Comparison of ENCODE assay signal across 1 cellular context in the genomic region with DNA sequence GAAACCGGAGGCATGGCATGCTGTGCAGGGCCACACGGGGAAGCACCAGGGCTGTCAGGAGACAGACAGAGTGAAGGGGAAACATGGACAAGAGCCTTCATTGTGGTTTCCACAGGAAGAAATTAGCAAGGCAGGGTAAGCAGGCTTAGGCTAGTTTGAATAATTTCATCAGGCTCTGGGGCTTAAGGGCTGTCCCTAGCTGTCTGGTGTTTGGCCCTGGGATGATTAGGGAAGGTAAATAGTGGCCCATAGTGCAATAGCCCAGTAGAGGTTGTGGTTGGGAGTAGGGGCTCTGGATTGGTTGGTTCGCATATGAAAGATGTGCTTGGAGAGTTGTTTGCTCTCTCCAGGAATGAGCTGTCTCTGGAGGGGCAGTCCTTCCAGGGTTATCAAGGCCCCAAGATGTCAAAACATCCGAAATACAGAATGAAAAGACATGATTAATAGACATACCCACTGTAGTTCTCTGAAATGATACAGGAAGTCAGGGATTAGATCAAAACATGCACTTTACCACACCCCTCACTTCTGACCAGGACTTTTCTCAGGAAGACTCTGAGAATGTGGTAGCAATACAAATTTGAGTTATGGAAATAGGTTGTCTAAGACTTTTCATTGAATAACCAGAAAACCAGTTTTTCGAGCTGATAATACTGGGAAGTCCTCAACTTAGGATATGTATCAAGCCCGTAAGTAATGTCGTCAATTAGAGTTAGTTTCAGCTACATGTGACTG.
TF ChIP-seq lines count a peak whose summit lies in the region.

No MANE protein-coding gene starts in this region.

TF ChIP-seq in K562, 482 proteins besides CTCF, POLR2A, EP300 and RAD21 (continued from another document and continues in another):
- TF ChIP-seq, protein P1, sequence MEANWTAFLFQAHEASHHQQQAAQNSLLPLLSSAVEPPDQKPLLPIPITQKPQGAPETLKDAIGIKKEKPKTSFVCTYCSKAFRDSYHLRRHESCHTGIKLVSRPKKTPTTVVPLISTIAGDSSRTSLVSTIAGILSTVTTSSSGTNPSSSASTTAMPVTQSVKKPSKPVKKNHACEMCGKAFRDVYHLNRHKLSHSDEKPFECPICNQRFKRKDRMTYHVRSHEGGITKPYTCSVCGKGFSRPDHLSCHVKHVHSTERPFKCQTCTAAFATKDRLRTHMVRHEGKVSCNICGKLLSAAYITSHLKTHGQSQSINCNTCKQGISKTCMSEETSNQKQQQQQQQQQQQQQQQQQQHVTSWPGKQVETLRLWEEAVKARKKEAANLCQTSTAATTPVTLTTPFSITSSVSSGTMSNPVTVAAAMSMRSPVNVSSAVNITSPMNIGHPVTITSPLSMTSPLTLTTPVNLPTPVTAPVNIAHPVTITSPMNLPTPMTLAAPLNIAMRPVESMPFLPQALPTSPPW (CRISPR knock-in tag; IDR thresholded peaks at IDR 0.05) = peak; percentile 27
- TF ChIP-seq PPARD (CRISPR knock-in tag; IDR thresholded peaks at IDR 0.05) (no peak), E2F3 (CRISPR knock-in tag; IDR thresholded peaks at IDR 0.05) (no peak), HDAC2 (IDR thresholded peaks at IDR 0.05) (no peak), PKNOX1 (IDR thresholded peaks at IDR 0.05) (peak; percentile 79), ZNF764 (CRISPR knock-in tag; IDR thresholded peaks at IDR 0.05; ENCODE audit: low read depth) (no peak), ATF1 (CRISPR knock-in tag; IDR thresholded peaks at IDR 0.05) (no peak), ATF1 (tag; IDR thresholded peaks at IDR 0.05) (0 out of 2 replicates have a peak, but pooled peaks have one; percentile 10), JUND (IDR thresholded peaks at IDR 0.05; ENCODE audit: borderline replicate concordance, low read depth, low read length) (peak; percentile 34; the same call in 1 of the 2 replicates), JUND (tag; IDR thresholded peaks at IDR 0.05; ENCODE audit: borderline replicate concordance, low read depth, low read length) (no peak), NCOR1 (IDR thresholded peaks at IDR 0.05) (0 out of 2 replicates have a peak, but pooled peaks have one; percentile 33), BRD4 (IDR thresholded peaks at IDR 0.05) (0 out of 2 replicates have a peak, but pooled peaks have one; percentile 23), SMAD1 (IDR thresholded peaks at IDR 0.05; ENCODE audit: low read depth, low read length, partially characterized antibody) (no peak), SOX6 (IDR thresholded peaks at IDR 0.05) (no peak), MYC (IDR thresholded peaks at IDR 0.05; ENCODE audit: low read depth, low read length) (peak; percentile 32; the same call in 1 of the 2 replicates), MYC (CRISPR knock-in tag; IDR thresholded peaks at IDR 0.05; ENCODE audit: borderline replicate concordance, low read depth) (no peak), CTBP1 (IDR thresholded peaks at IDR 0.05; ENCODE audit: borderline replicate concordance) (peak; percentile 63), ZNF277 (CRISPR knock-in tag; IDR thresholded peaks at IDR 0.05; ENCODE audit: borderline replicate concordance) (no peak), HNRNPH1 (optimal IDR thresholded peaks at IDR 0.05; ENCODE audit: low read depth, low read length) (no peak), MEIS2 (IDR thresholded peaks at IDR 0.05; ENCODE audit: partially characterized antibody) (peak; percentile 97), ELK1 (CRISPR knock-in tag; IDR thresholded peaks at IDR 0.05) (no peak), TAF7 (tag; IDR thresholded peaks at IDR 0.05) (no peak), KLF16 (IDR thresholded peaks at IDR 0.05) (peak; percentile 17; the same call in 1 of the 2 replicates), ZNF655 (CRISPR knock-in tag; IDR thresholded peaks at IDR 0.05) (no peak), RCOR1 (IDR thresholded peaks at IDR 0.05; ENCODE audit: borderline replicate concordance in 1 of 2, low read depth in 2 of 2, low read length in 2 of 2) (peak in 1 of 2 experiments; percentile 57; a peak in 1 of 4 replicates), STAT5A (IDR thresholded peaks at IDR 0.05; ENCODE audit: borderline replicate concordance, low read length) (peak; percentile 56), SRSF3 (IDR thresholded peaks at IDR 0.05; ENCODE audit: insufficient read depth, low read length) (no peak), TEAD4 (IDR thresholded peaks at IDR 0.05; ENCODE audit: low read length) (peak; percentile 41; the same call in 1 of the 2 replicates), TEAD4 (CRISPR knock-in tag; IDR thresholded peaks at IDR 0.05; ENCODE audit: borderline replicate concordance) (no peak), NR2C2 (CRISPR knock-in tag; IDR thresholded peaks at IDR 0.05) (no peak), NR2C2 (tag; IDR thresholded peaks at IDR 0.05) (peak; percentile 95), ARID1B (IDR thresholded peaks at IDR 0.05) (peak; percentile 47; the same call in 1 of the 2 replicates), ZNF584 (CRISPR knock-in tag; IDR thresholded peaks at IDR 0.05; ENCODE audit: low read depth) (no peak), GABPA (tag; conservative IDR thresholded peaks at IDR 0.05; ENCODE audit: low read depth) (peak; percentile 77), ATF7 (IDR thresholded peaks at IDR 0.05) (0 out of 2 replicates have a peak, but pooled peaks have one; percentile 21), BRCA1 (IDR thresholded peaks at IDR 0.05) (no peak), BRCA1 (CRISPR knock-in tag; IDR thresholded peaks at IDR 0.05) (no peak), CXXC5 (CRISPR knock-in tag; IDR thresholded peaks at IDR 0.05) (no peak), FOSL1 (tag; conservative IDR thresholded peaks at IDR 0.05) (peak; percentile 37; the same call in 1 of the 2 replicates), ETV6 (IDR thresholded peaks at IDR 0.05; ENCODE audit: borderline replicate concordance in 1 of 2, low read depth in 2 of 2, low read length in 1 of 2) (peak in 1 of 2 experiments; percentile 67; a peak in 1 of 4 replicates), ETV6 (CRISPR knock-in tag; IDR thresholded peaks at IDR 0.05; ENCODE audit: borderline replicate concordance) (no peak), CEBPG (CRISPR knock-in tag; IDR thresholded peaks at IDR 0.05) (no peak), CEBPG (tag; conservative IDR thresholded peaks at IDR 0.05 in 1 of 2, IDR thresholded peaks at IDR 0.05 in 1 of 2) (peak; percentile 48 to 65; a peak in 3 of 4 replicates)
- TF ChIP-seq, protein P2, sequence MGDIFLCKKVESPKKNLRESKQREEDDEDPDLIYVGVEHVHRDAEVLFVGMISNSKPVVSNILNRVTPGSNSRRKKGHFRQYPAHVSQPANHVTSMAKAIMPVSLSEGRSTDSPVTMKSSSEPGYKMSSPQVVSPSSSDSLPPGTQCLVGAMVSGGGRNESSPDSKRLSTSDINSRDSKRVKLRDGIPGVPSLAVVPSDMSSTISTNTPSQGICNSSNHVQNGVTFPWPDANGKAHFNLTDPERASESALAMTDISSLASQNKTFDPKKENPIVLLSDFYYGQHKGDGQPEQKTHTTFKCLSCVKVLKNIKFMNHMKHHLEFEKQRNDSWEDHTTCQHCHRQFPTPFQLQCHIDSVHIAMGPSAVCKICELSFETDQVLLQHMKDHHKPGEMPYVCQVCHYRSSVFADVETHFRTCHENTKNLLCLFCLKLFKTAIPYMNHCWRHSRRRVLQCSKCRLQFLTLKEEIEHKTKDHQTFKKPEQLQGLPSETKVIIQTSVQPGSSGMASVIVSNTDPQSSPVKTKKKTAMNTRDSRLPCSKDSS (IDR thresholded peaks at IDR 0.05; ENCODE audit: low read depth, partially characterized antibody) = no peak
- TF ChIP-seq, protein P3, sequence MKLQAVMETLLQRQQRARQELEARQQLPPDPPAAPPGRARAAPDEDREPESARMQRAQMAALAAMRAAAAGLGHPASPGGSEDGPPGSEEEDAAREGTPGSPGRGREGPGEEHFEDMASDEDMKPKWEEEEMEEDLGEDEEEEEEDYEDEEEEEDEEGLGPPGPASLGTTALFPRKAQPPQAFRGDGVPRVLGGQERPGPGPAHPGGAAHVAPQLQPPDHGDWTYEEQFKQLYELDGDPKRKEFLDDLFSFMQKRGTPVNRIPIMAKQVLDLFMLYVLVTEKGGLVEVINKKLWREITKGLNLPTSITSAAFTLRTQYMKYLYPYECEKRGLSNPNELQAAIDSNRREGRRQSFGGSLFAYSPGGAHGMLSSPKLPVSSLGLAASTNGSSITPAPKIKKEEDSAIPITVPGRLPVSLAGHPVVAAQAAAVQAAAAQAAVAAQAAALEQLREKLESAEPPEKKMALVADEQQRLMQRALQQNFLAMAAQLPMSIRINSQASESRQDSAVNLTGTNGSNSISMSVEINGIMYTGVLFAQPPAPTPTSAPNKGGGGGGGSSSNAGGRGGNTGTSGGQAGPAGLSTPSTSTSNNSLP (IDR thresholded peaks at IDR 0.05; ENCODE audit: borderline replicate concordance, low read depth, low read length) = peak; percentile 26; the same call in 1 of the 2 replicates
- TF ChIP-seq, protein P4, sequence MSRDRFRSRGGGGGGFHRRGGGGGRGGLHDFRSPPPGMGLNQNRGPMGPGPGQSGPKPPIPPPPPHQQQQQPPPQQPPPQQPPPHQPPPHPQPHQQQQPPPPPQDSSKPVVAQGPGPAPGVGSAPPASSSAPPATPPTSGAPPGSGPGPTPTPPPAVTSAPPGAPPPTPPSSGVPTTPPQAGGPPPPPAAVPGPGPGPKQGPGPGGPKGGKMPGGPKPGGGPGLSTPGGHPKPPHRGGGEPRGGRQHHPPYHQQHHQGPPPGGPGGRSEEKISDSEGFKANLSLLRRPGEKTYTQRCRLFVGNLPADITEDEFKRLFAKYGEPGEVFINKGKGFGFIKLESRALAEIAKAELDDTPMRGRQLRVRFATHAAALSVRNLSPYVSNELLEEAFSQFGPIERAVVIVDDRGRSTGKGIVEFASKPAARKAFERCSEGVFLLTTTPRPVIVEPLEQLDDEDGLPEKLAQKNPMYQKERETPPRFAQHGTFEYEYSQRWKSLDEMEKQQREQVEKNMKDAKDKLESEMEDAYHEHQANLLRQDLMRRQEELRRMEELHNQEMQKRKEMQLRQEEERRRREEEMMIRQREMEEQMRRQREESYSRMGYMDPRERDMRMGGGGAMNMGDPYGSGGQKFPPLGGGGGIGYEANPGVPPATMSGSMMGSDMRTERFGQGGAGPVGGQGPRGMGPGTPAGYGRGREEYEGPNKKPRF (IDR thresholded peaks at IDR 0.05; ENCODE audit: low read depth, low read length) = no peak
- TF ChIP-seq, protein P5, sequence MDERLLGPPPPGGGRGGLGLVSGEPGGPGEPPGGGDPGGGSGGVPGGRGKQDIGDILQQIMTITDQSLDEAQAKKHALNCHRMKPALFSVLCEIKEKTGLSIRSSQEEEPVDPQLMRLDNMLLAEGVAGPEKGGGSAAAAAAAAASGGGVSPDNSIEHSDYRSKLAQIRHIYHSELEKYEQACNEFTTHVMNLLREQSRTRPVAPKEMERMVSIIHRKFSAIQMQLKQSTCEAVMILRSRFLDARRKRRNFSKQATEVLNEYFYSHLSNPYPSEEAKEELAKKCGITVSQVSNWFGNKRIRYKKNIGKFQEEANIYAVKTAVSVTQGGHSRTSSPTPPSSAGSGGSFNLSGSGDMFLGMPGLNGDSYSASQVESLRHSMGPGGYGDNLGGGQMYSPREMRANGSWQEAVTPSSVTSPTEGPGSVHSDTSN (CRISPR knock-in tag; IDR thresholded peaks at IDR 0.05; ENCODE audit: low read depth) = no peak
- TF ChIP-seq, protein P5 (tag; conservative IDR thresholded peaks at IDR 0.05; ENCODE audit: low read depth) = peak; percentile 90
